1 cellular context compared by ENCODE assay signal in the genomic region with DNA sequence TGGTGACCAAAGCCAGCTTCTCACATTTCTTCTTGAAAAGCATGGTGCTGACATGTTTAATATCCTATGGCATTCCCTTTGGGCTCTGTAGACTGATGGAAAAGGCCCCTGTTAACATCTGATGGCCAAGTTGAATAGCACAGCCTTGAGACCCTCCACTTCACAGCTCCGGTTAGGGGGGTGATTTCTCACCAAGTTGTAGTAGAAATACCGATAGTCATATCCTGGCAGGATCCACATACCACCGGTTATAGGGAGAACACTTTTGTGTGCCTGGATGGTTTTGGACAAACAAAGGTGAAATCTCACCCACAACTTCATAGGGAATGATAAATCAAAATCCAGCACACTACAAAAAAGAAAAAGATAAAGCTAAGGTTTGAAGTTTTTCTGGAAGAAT.
TF ChIP-seq lines count a peak whose summit lies in the region.

No MANE protein-coding gene starts in this region.

TF ChIP-seq in HEK293, 187 proteins besides CTCF, POLR2A, EP300 and RAD21 (continued from another document):
- TF ChIP-seq, protein P1, sequence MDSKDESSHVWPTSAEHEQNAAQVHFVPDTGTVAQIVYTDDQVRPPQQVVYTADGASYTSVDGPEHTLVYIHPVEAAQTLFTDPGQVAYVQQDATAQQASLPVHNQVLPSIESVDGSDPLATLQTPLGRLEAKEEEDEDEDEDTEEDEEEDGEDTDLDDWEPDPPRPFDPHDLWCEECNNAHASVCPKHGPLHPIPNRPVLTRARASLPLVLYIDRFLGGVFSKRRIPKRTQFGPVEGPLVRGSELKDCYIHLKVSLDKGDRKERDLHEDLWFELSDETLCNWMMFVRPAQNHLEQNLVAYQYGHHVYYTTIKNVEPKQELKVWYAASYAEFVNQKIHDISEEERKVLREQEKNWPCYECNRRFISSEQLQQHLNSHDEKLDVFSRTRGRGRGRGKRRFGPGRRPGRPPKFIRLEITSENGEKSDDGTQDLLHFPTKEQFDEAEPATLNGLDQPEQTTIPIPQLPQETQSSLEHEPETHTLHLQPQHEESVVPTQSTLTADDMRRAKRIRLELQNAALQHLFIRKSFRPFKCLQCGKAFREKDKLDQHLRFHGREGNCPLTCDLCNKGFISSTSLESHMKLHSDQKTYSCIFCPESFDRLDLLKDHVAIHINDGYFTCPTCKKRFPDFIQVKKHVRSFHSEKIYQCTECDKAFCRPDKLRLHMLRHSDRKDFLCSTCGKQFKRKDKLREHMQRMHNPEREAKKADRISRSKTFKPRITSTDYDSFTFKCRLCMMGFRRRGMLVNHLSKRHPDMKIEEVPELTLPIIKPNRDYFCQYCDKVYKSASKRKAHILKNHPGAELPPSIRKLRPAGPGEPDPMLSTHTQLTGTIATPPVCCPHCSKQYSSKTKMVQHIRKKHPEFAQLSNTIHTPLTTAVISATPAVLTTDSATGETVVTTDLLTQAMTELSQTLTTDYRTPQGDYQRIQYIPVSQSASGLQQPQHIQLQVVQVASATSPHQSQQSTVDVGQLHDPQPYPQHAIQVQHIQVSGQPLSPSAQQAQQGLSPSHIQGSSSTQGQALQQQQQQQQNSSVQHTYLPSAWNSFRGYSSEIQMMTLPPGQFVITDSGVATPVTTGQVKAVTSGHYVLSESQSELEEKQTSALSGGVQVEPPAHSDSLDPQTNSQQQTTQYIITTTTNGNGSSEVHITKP (tag by site-specific recombination; IDR thresholded peaks at IDR 0.05) = 0 out of 2 replicates have a peak, but pooled peaks have one; percentile 26
TF ChIP-seq in HEK293: peak in this region for 1.
